Comparison of ENCODE assay signal across 1 cellular context in genomic region chr9:36572515-36573418, GRCh38.
TF ChIP-seq lines count a peak whose summit lies in the region.

Gene MELK (plus strand): TSS chr9:36572895. CDS start chr9:36581682, 8,787 bp downstream.

TF ChIP-seq in K562, 482 proteins besides CTCF, POLR2A, EP300 and RAD21 (continued from another document and continues in another):
- TF ChIP-seq ZNF318 (IDR thresholded peaks at IDR 0.05; ENCODE audit: borderline replicate concordance in 1 of 2, low read depth in 1 of 2) (no peak), ELF4 (CRISPR knock-in tag; IDR thresholded peaks at IDR 0.05) (no peak), ZC3H11A (IDR thresholded peaks at IDR 0.05; ENCODE audit: low read depth, low read length) (no peak), CEBPB (tag; IDR thresholded peaks at IDR 0.05) (no peak), HDAC3 (IDR thresholded peaks at IDR 0.05; ENCODE audit: borderline replicate concordance, partially characterized antibody) (no peak), PKNOX1 (IDR thresholded peaks at IDR 0.05) (no peak), AFF1 (IDR thresholded peaks at IDR 0.05; ENCODE audit: low read depth in 1 of 2, partially characterized antibody in 2 of 2) (no peak), TSC22D4 (tag; IDR thresholded peaks at IDR 0.05) (no peak), MXD1 (CRISPR knock-in tag; IDR thresholded peaks at IDR 0.05; ENCODE audit: borderline replicate concordance, poor library complexity, severe bottlenecking) (no peak), RBM22 (IDR thresholded peaks at IDR 0.05; ENCODE audit: low read depth, low read length, poor library complexity, severe bottlenecking) (no peak), RCOR1 (IDR thresholded peaks at IDR 0.05; ENCODE audit: borderline replicate concordance in 1 of 2, low read depth in 2 of 2, low read length in 2 of 2) (0 out of 4 replicates have a peak, but pooled peaks of 1 of the 2 experiments have one; percentile 26), NCOA4 (IDR thresholded peaks at IDR 0.05; ENCODE audit: partially characterized antibody) (no peak), THAP7 (CRISPR knock-in tag; IDR thresholded peaks at IDR 0.05) (no peak), PRDM10 (IDR thresholded peaks at IDR 0.05; ENCODE audit: partially characterized antibody) (no peak), MAX (CRISPR knock-in tag; IDR thresholded peaks at IDR 0.05) (0 out of 2 replicates have a peak, but pooled peaks have one; percentile 32), RBFOX2 (IDR thresholded peaks at IDR 0.05; ENCODE audit: low read depth, low read length) (peak; percentile 93), POLR2H (tag; IDR thresholded peaks at IDR 0.05; ENCODE audit: low read depth) (peak; percentile 69), CSDE1 (IDR thresholded peaks at IDR 0.05) (no peak), HMG20A (CRISPR knock-in tag; conservative IDR thresholded peaks at IDR 0.05) (no peak), TAF15 (IDR thresholded peaks at IDR 0.05; ENCODE audit: low read depth, low read length) (no peak), KLF1 (tag; IDR thresholded peaks at IDR 0.05) (no peak), PTBP1 (IDR thresholded peaks at IDR 0.05; ENCODE audit: low read depth, low read length) (no peak), POLR2B (IDR thresholded peaks at IDR 0.05; ENCODE audit: low read depth, partially characterized antibody) (peak; percentile 56), JUND (IDR thresholded peaks at IDR 0.05; ENCODE audit: borderline replicate concordance, low read depth, low read length) (0 out of 2 replicates have a peak, but pooled peaks have one; percentile 11), JUND (tag; IDR thresholded peaks at IDR 0.05; ENCODE audit: borderline replicate concordance, low read depth, low read length) (no peak; the same call in 2 of the 3 replicates), ZNF449 (CRISPR knock-in tag; IDR thresholded peaks at IDR 0.05) (no peak), RBBP5 (IDR thresholded peaks at IDR 0.05; ENCODE audit: borderline replicate concordance, insufficient read depth, low read length, poor library complexity, severe bottlenecking) (peak; percentile 91), MAFF (IDR thresholded peaks at IDR 0.05; ENCODE audit: low read length) (no peak), ZNF316 (IDR thresholded peaks at IDR 0.05) (no peak), SIRT6 (IDR thresholded peaks at IDR 0.05; ENCODE audit: low read depth, low read length) (no peak), HNRNPL (IDR thresholded peaks at IDR 0.05; ENCODE audit: low read depth, low read length) (no peak), U2AF2 (optimal IDR thresholded peaks at IDR 0.05; ENCODE audit: low read depth, low read length) (no peak), FOXA1 (IDR thresholded peaks at IDR 0.05; ENCODE audit: borderline replicate concordance) (no peak), ZNF398 (CRISPR knock-in tag; IDR thresholded peaks at IDR 0.05) (no peak), SUPT5H (IDR thresholded peaks at IDR 0.05) (peak; percentile 82), RB1 (IDR thresholded peaks at IDR 0.05; ENCODE audit: low read depth) (peak; percentile 82)
